In genomic region chr3:38133557-38134405, GRCh38 we compare ENCODE assay signal across 1 cellular context.
A peak's percentile ranks its signal among the peaks of the same experiment; 100 is the strongest.
TF ChIP-seq lines count a peak whose summit lies in the region.

No MANE protein-coding gene starts in this region.

TF ChIP-seq in HepG2, 621 proteins besides CTCF, POLR2A, EP300 and RAD21 (continued from another document and continues in another):
- TF ChIP-seq TFDP1 (CRISPR knock-in tag; IDR thresholded peaks at IDR 0.05; ENCODE audit: borderline replicate concordance) (no peak; the same call in 1 of the 2 replicates), POLR2G (IDR thresholded peaks at IDR 0.05; ENCODE audit: low read depth, low read length) (peak; percentile 78), ZNF788 (CRISPR knock-in tag; IDR thresholded peaks at IDR 0.05; ENCODE audit: borderline replicate concordance) (peak; percentile 76; the same call in 1 of the 2 replicates), E2F5 (CRISPR knock-in tag; conservative IDR thresholded peaks at IDR 0.05) (no peak), BRD4 (CRISPR knock-in tag; IDR thresholded peaks at IDR 0.05) (no peak), HOXA5 (CRISPR knock-in tag; IDR thresholded peaks at IDR 0.05) (peak; percentile 50; the same call in 1 of the 2 replicates), ZNF775 (CRISPR knock-in tag; IDR thresholded peaks at IDR 0.05; ENCODE audit: borderline replicate concordance) (no peak), ZNF292 (CRISPR knock-in tag; IDR thresholded peaks at IDR 0.05; ENCODE audit: borderline replicate concordance, low read depth) (peak; percentile 81; the same call in 1 of the 2 replicates), NCOA2 (CRISPR knock-in tag; IDR thresholded peaks at IDR 0.05) (peak; percentile 89), TAF1 (CRISPR knock-in tag; IDR thresholded peaks at IDR 0.05) (peak; percentile 50; the same call in 1 of the 2 replicates), ZNF549 (CRISPR knock-in tag; IDR thresholded peaks at IDR 0.05) (no peak), LRRFIP1 (CRISPR knock-in tag; conservative IDR thresholded peaks at IDR 0.05) (no peak), GZF1 (CRISPR knock-in tag; IDR thresholded peaks at IDR 0.05) (peak; percentile 44; the same call in 1 of the 2 replicates), ELF3 (CRISPR knock-in tag; IDR thresholded peaks at IDR 0.05) (peak; percentile 74), PHB2 (IDR thresholded peaks at IDR 0.05; ENCODE audit: partially characterized antibody) (no peak), ZNF652 (CRISPR knock-in tag; IDR thresholded peaks at IDR 0.05; ENCODE audit: borderline replicate concordance, low read depth) (peak; percentile 57; the same call in 1 of the 2 replicates), CC2D1A (CRISPR knock-in tag; IDR thresholded peaks at IDR 0.05) (no peak), ZNF275 (CRISPR knock-in tag; IDR thresholded peaks at IDR 0.05; ENCODE audit: borderline replicate concordance) (0 out of 2 replicates have a peak, but pooled peaks have one; percentile 51), ARID3A (IDR thresholded peaks at IDR 0.05; ENCODE audit: low read depth, low read length) (peak; percentile 30; the same call in 1 of the 2 replicates), ZIK1 (CRISPR knock-in tag; IDR thresholded peaks at IDR 0.05; ENCODE audit: borderline replicate concordance, low read depth) (peak; percentile 71; the same call in 1 of the 2 replicates), IRF9 (CRISPR knock-in tag; IDR thresholded peaks at IDR 0.05; ENCODE audit: borderline replicate concordance) (no peak), ZBTB14 (CRISPR knock-in tag; IDR thresholded peaks at IDR 0.05) (no peak), ZNF670 (CRISPR knock-in tag; IDR thresholded peaks at IDR 0.05; ENCODE audit: borderline replicate concordance) (no peak), ZNF484 (CRISPR knock-in tag; IDR thresholded peaks at IDR 0.05; ENCODE audit: borderline replicate concordance, low read depth) (no peak), ZNF362 (CRISPR knock-in tag; IDR thresholded peaks at IDR 0.05; ENCODE audit: borderline replicate concordance) (peak; percentile 52; the same call in 1 of the 2 replicates), ZSCAN29 (CRISPR knock-in tag; conservative IDR thresholded peaks at IDR 0.05) (peak; percentile 76; the same call in 1 of the 2 replicates), ZNF20 (CRISPR knock-in tag; IDR thresholded peaks at IDR 0.05) (no peak), TEF (CRISPR knock-in tag; IDR thresholded peaks at IDR 0.05) (no peak), ZNF318 (CRISPR knock-in tag; IDR thresholded peaks at IDR 0.05) (no peak), KLF13 (CRISPR knock-in tag; IDR thresholded peaks at IDR 0.05) (no peak), NR3C1 (CRISPR knock-in tag; IDR thresholded peaks at IDR 0.05) (no peak), POGK (CRISPR knock-in tag; conservative IDR thresholded peaks at IDR 0.05) (0 out of 2 replicates have a peak, but pooled peaks have one; percentile 45), ADNP (CRISPR knock-in tag; IDR thresholded peaks at IDR 0.05) (no peak), FOXK1 (CRISPR knock-in tag; IDR thresholded peaks at IDR 0.05; ENCODE audit: borderline replicate concordance, low read depth) (peak; percentile 37; the same call in 1 of the 2 replicates), GTF2F1 (IDR thresholded peaks at IDR 0.05; ENCODE audit: low read length) (no peak)
